17 cellular contexts compared by ENCODE assay signal in the genomic region with DNA sequence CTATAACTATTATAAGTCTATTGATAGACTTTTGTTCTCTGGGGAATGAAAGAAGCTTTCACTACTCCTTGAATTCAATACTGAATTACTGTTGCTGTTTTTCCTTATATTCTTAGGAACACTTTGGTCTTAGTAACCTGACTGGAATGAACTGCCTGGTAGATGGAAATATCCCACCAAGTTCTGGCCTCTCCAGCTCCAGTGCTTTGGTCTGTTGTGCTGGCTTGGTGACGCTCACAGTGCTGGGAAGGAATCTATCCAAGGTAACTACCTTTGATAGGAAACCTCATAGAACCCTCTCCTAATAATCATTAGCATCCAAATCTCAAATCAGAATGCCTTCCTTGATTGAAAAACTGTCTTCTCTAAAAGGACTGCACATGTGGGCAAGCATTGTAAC.
A peak's percentile ranks its signal among the peaks of the same experiment; 100 is the strongest.
DNase-seq lines count a peak whose midpoint lies in the region; ATAC-seq and TF ChIP-seq lines count a peak whose summit lies in the region.
"Had no signal": no experiment of that assay in that cellular context is flagged by ENCODE, and none has a peak within 500 bp of the region (broad histone marks: within the 10 kb centered on the region; RNA-seq: fewer than 3 reads in every experiment).

No MANE protein-coding gene starts in this region.

- peaks cover 2% of the 10 kb centered on the region for H3K79me2 ChIP-seq in osteoblast (ENCODE audit: insufficient read depth, low read length)

- no peak for TF ChIP-seq POLR2A in uterus (IDR thresholded peaks at IDR 0.05)

- 25 to 30% methylated on average over 1 of the region's 1 CpG for WGBS in aorta, 2 donors

- peaks cover 10% of the 10 kb centered on the region for H3K36me3 ChIP-seq in osteoblast (ENCODE audit: insufficient read depth, low read length)
- no peaks in the 10 kb centered on the region for H3K36me3 ChIP-seq in uterus
- H3K36me3 ChIP-seq in aorta (ENCODE audit: control insufficient read depth in 1 of 2, insufficient read depth in 2 of 2, low read length in 1 of 2), result no peaks in the 10 kb centered on the region
- H3K36me3 ChIP-seq: BE2C had no signal

- H3K9me3 ChIP-seq in osteoblast (ENCODE audit: low read depth, low read length), result no peaks in the 10 kb centered on the region
- H3K9me3 ChIP-seq in uterus, result no peaks in the 10 kb centered on the region
- H3K9me3 ChIP-seq in aorta (ENCODE audit: control insufficient read depth, low read length), result no peaks in the 10 kb centered on the region
- H3K9me3 ChIP-seq: BE2C had no signal

- intact Hi-C loops in uterus (cut with DNase I; ENCODE audit: low total_unique reads), result no loop called here
- intact Hi-C loops in aorta (cut with DNase I), result loop anchor here (5.0 kb wide), 5 partner anchors 183 to 908 kb away; a partner anchor contains a TSS

- no peak for TF ChIP-seq CTCF in fibroblast of the aortic adventitia (IDR thresholded peaks at IDR 0.05; ENCODE audit: insufficient read depth, low read length)
- TF ChIP-seq CTCF in osteoblast (IDR thresholded peaks at IDR 0.05; ENCODE audit: extremely low read depth, low read depth, low read length), result no peak
- no peak for TF ChIP-seq CTCF in uterus (IDR thresholded peaks at IDR 0.05)

- H3K4me3 ChIP-seq in fibroblast of the aortic adventitia (ENCODE audit: low read depth, low read length) (no peak overlapping the region), osteoblast (ENCODE audit: insufficient read depth, low read length) (no peak overlapping the region), uterus (no peak overlapping the region), aorta (ENCODE audit: low read length in 2 of 2) (no peak overlapping the region)
- H3K4me3 ChIP-seq: K562 had no signal

- H3K27ac ChIP-seq in osteoblast (ENCODE audit: low read depth, low read length) (peak overlapping the region; percentile 49), uterus (peak overlapping the region; percentile 64 to 66), aorta (ENCODE audit: low read depth in 1 of 2, low read length in 2 of 2) (no peak overlapping the region)
- H3K27ac ChIP-seq: HL-60 had no signal

- peak; percentile 19 for DNase-seq in fibroblast of the aortic adventitia (ENCODE audit: low read depth)
- no peak for DNase-seq in osteoblast (ENCODE audit: insufficient read length, low spot score, missing footprints)
- DNase-seq in uterus, result no peak
- no peak for DNase-seq in aorta
- no peak for DNase-seq in SW 1271 (lab: John Stamatoyannopoulos, UW)
- DNase-seq in hippocampal formation (lab: John Stamatoyannopoulos, UW), result no peak
- DNase-seq: ACHN; CD4-positive, alpha-beta memory T cell; GF-D8; NCI-H1092; NCI-H2107; NCI-H226; NK-92 treated with Interleukin-12 subunit alpha and Interleukin-12 subunit beta, amount 100 ng/mL, for 24 hours had no signal

- H3K4me2 ChIP-seq in osteoblast (ENCODE audit: insufficient read depth, low read length), result no peak overlapping the region

- no peaks in the 10 kb centered on the region for H4K20me1 ChIP-seq in osteoblast (ENCODE audit: insufficient read depth, low read length)

- peak; percentile 8; the same call in 2 of the 3 replicates for ATAC-seq in SK-N-SH treated with all-trans-retinoic acid at 6 μM for 48 hours
- no peak for ATAC-seq in aorta (ENCODE audit: low FRiP score)
- ATAC-seq: K562 had no signal

- peaks cover 44% of the 10 kb centered on the region for H3K4me1 ChIP-seq in osteoblast (ENCODE audit: insufficient read depth, low read length)
- peaks cover 0 to 12% of the 10 kb centered on the region in 2 donors for H3K4me1 ChIP-seq in uterus
- H3K4me1 ChIP-seq in aorta (ENCODE audit: control insufficient read depth in 1 of 2, insufficient read depth in 2 of 2, low read length in 2 of 2), result no peaks in the 10 kb centered on the region

- H3K27me3 ChIP-seq in osteoblast (ENCODE audit: insufficient read depth, low read length), result no peaks in the 10 kb centered on the region
- no peaks in the 10 kb centered on the region for H3K27me3 ChIP-seq in uterus
- H3K27me3 ChIP-seq in aorta (ENCODE audit: control insufficient read depth in 1 of 2, insufficient read depth in 2 of 2, low read length in 1 of 2), result no peaks in the 10 kb centered on the region
- H3K27me3 ChIP-seq: BE2C had no signal

- H2AFZ ChIP-seq in osteoblast (ENCODE audit: low read length), result no peak overlapping the region

TF ChIP-seq in SK-N-SH treated with all-trans-retinoic acid at 6 μM for 48 hours, 23 proteins besides CTCF, POLR2A, EP300 and RAD21:
- TF ChIP-seq ESRRG (CRISPR knock-in tag; IDR thresholded peaks at IDR 0.05) (no peak), TCF4 (CRISPR knock-in tag; IDR thresholded peaks at IDR 0.05; ENCODE audit: borderline replicate concordance) (no peak)
TF ChIP-seq in SK-N-SH treated with all-trans-retinoic acid at 6 μM for 48 hours: peak in this region for 0.

Comparison
In these comparisons a context has a peak if more than half of its experiments do, and no peak if none do; other contexts are left out.
1. H3K27ac ChIP-seq: peak in osteoblast (single experiment) and uterus (2 of 2); none in aorta (0 of 2).